Comparison of ENCODE assay signal across 10 cellular contexts in genomic region chr1:30748098-30748698, GRCh38. TPM values are rescaled to one million over a fixed set of nuclear protein-coding genes. Genes with fewer than 3 reads are reported as not detected.
DNase-seq lines count a peak whose midpoint lies in the region; ATAC-seq, FAIRE-seq and TF ChIP-seq lines count a peak whose summit lies in the region.
"Had no signal": no experiment of that assay in that cellular context is flagged by ENCODE, and none has a peak within 500 bp of the region (broad histone marks: within the 10 kb centered on the region; RNA-seq: fewer than 3 reads in every experiment).

No MANE protein-coding gene starts in this region.

- TF ChIP-seq CTCF in testis (IDR thresholded peaks at IDR 0.05): no peak

- in situ Hi-C loops in ACHN (cut with HindIII; ENCODE audit: low pct_ligation_motif_present, low pct_unique_long_range_greater_than_20kb, low sequenced_read_pairs): no loop called here

- H3K9me3 Mint-ChIP-seq in stimulated activated memory B cell treated with anti-CD40 and anti-IgM and Interleukin-4, amounts not matched to agents 10 μg/mL and 1 μg/mL and 100 μg/mL, for 72 hours: no peaks in the 10 kb centered on the region

- no peaks in the 10 kb centered on the region for H3K27me3 ChIP-seq in testis

- H3K4me3 ChIP-seq in testis: no peak overlapping the region
- H3K4me3 ChIP-seq: A549 had no signal

- H3K9me3 ChIP-seq in testis: no peaks in the 10 kb centered on the region
- H3K9me3 ChIP-seq: A549 had no signal

- peak overlapping the region; percentile 88 for H3K4me3 Mint-ChIP-seq in stimulated activated memory B cell treated with anti-CD40 and anti-IgM and Interleukin-4, amounts not matched to agents 10 μg/mL and 1 μg/mL and 100 μg/mL, for 72 hours

- H3K36me3 Mint-ChIP-seq in stimulated activated memory B cell treated with anti-CD40 and anti-IgM and Interleukin-4, amounts not matched to agents 10 μg/mL and 1 μg/mL and 100 μg/mL, for 72 hours: peaks cover 88% of the 10 kb centered on the region

- no peaks in the 10 kb centered on the region for H3K4me1 ChIP-seq in testis

- 79 to 93% methylated on average over 5 to 9 of the region's 9 CpGs for WGBS in testis, 2 donors

- H3K27ac ChIP-seq in epithelial cell of prostate (peak overlapping the region; percentile 42), testis (no peak overlapping the region)

- H3K4me1 Mint-ChIP-seq in stimulated activated memory B cell treated with anti-CD40 and anti-IgM and Interleukin-4, amounts not matched to agents 10 μg/mL and 1 μg/mL and 100 μg/mL, for 72 hours: peaks cover 98% of the 10 kb centered on the region

- intact Hi-C loops in testis (cut with DNase I; ENCODE audit: low total_unique reads): no loop called here

- H3K36me3 ChIP-seq in testis (ENCODE audit: low read depth, missing control alignments): no peaks in the 10 kb centered on the region

- no peaks in the 10 kb centered on the region for H3K27me3 Mint-ChIP-seq in stimulated activated memory B cell treated with anti-CD40 and anti-IgM and Interleukin-4, amounts not matched to agents 10 μg/mL and 1 μg/mL and 100 μg/mL, for 72 hours

- no peak for ATAC-seq in stimulated activated memory B cell treated with anti-CD40 and anti-IgM and Interleukin-4, amounts not matched to agents 10 μg/mL and 1 μg/mL and 100 μg/mL, for 72 hours
- ATAC-seq: A549 had no signal

- no peak for FAIRE-seq in urothelium cell line (lab: Jason Lieb, UNC)
- FAIRE-seq: A549 had no signal

- peak; percentile 18 to 60 (median 58) for DNase-seq in NCI-H1417 (lab: John Stamatoyannopoulos, UW)
- no peak for DNase-seq in NCI-H1417 treated with DMSO at 0.1 percent for 48 hours (lab: John Stamatoyannopoulos, UW)
- DNase-seq in NCI-H524 treated with DMSO at 0.1 percent for 48 hours (lab: John Stamatoyannopoulos, UW): peak; percentile 15
- DNase-seq in epithelial cell of prostate (ENCODE audit: low read depth, low spot score): peak; percentile 41
- no peak for DNase-seq in ACHN
- no peak for DNase-seq in urothelium cell line (ENCODE audit: low spot score)
- DNase-seq in testis: no peak

- H3K27ac Mint-ChIP-seq in stimulated activated memory B cell treated with anti-CD40 and anti-IgM and Interleukin-4, amounts not matched to agents 10 μg/mL and 1 μg/mL and 100 μg/mL, for 72 hours: peak overlapping the region; percentile 90

- TF ChIP-seq POLR2A in testis (IDR thresholded peaks at IDR 0.05): no peak

RNA-seq across cellular contexts. Expression of gene LAPTM5, which starts 9.4 kb away (rescaled TPM):
- total RNA-seq in testis: 10 to 100 TPM in 1 of 2 donors, 1 to 10 TPM in 1; 2.0 to 16.3 TPM
- 46.9 TPM for polyA plus RNA-seq in testis (ENCODE audit: insufficient read depth, low read depth, low replicate concordance)

RNA-seq across cellular contexts. Expression of gene MATN1, which starts 24.8 kb away (rescaled TPM):
- total RNA-seq in testis: under 1 TPM; 0.55 to 0.62 TPM
- 0.32 TPM for polyA plus RNA-seq in testis (ENCODE audit: insufficient read depth, low read depth, low replicate concordance)
- total RNA-seq: M059J had no signal

Comparison
In these comparisons a context has a peak if more than half of its experiments do, and no peak if none do; other contexts are left out.
1. DNase-seq: peak in NCI-H1417 (3 of 3), NCI-H524 treated with DMSO at 0.1 percent for 48 hours (single experiment) and epithelial cell of prostate (single experiment); none in NCI-H1417 treated with DMSO at 0.1 percent for 48 hours (single experiment), ACHN (single experiment), urothelium cell line (single experiment) and testis (single experiment).